ENCODE assay signal across 10 cellular contexts in the genomic region with DNA sequence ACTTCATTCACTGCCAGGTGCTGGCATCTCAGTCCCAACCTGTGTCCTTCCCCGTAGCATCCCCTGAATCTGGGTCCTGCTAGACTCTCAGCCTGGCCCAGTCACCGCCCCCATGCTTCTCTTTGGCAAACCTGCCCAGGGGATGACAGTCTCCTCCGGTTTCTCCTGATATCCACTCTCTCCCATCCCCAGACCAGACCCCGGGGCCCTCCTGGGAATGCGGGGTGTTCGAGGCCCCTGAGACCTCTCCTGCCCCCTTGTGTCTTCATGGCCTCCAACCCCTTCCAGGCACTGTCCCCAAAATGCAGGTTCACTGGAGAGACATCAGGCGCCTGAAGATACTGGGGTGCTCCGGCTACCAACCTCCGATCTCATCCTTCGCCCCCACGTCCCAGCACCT. TPM values are rescaled to one million over a fixed set of nuclear protein-coding genes. Genes with fewer than 3 reads are reported as not detected.
DNase-seq lines count a peak whose midpoint lies in the region; ATAC-seq and TF ChIP-seq lines count a peak whose summit lies in the region.
"Had no signal": no experiment of that assay in that cellular context is flagged by ENCODE, and none has a peak within 500 bp of the region (broad histone marks: within the 10 kb centered on the region; RNA-seq: fewer than 3 reads in every experiment).

No MANE protein-coding gene starts in this region.

- peaks cover 12% of the 10 kb centered on the region for H3K4me1 Mint-ChIP-seq in activated naive CD8-positive, alpha-beta T cell treated with anti-CD3 and anti-CD28 coated beads, Interleukin-2, amount 50 U/mL, for 24 hours

- POLR2A ChIA-PET in AG04449 (lab: Yijun Ruan, JAX), result no interaction called here

- no peak overlapping the region for H3K27ac Mint-ChIP-seq in activated naive CD8-positive, alpha-beta T cell treated with anti-CD3 and anti-CD28 coated beads, Interleukin-2, amount 50 U/mL, for 24 hours

- TF ChIP-seq CTCF in AG04449 (IDR thresholded peaks at IDR 0.05; ENCODE audit: insufficient read depth, low read length, missing control alignments), result no peak

- H3K27me3 Mint-ChIP-seq in activated naive CD8-positive, alpha-beta T cell treated with anti-CD3 and anti-CD28 coated beads, Interleukin-2, amount 50 U/mL, for 24 hours, result peaks cover 25% of the 10 kb centered on the region

- H3K27ac ChIP-seq in substantia nigra (ENCODE audit: low read depth, low read length, poor library complexity, severe bottlenecking), result no peak overlapping the region

- peak overlapping the region; percentile 28 for H3K4me3 Mint-ChIP-seq in activated naive CD8-positive, alpha-beta T cell treated with anti-CD3 and anti-CD28 coated beads, Interleukin-2, amount 50 U/mL, for 24 hours

- ATAC-seq in activated naive CD8-positive, alpha-beta T cell treated with anti-CD3 and anti-CD28 coated beads, Interleukin-2, amount 50 U/mL, for 24 hours, result peak; percentile 8
- no peak for ATAC-seq in GM19452 (IDR thresholded peaks at IDR 0.05; ENCODE audit: unreplicated experiment)
- no peak for ATAC-seq in GM19351 (IDR thresholded peaks at IDR 0.05; ENCODE audit: unreplicated experiment)

- CTCF ChIA-PET in AG04449 (lab: Yijun Ruan, JAX), result no interaction called here

- no peaks in the 10 kb centered on the region for H3K36me3 Mint-ChIP-seq in activated naive CD8-positive, alpha-beta T cell treated with anti-CD3 and anti-CD28 coated beads, Interleukin-2, amount 50 U/mL, for 24 hours (ENCODE audit: low read depth)

- no peaks in the 10 kb centered on the region for H3K9me3 Mint-ChIP-seq in activated naive CD8-positive, alpha-beta T cell treated with anti-CD3 and anti-CD28 coated beads, Interleukin-2, amount 50 U/mL, for 24 hours

- H3K4me3 ChIP-seq in AG04449 (ENCODE audit: low read depth, low read length), result peak overlapping the region; percentile 57

- no peak for DNase-seq in AG04449 (ENCODE audit: low read depth, low spot score)
- peak; percentile 43 for DNase-seq in GM03348 (ENCODE audit: low spot score)
- DNase-seq in activated naive CD8-positive, alpha-beta T cell treated with anti-CD3 and anti-CD28 coated beads, Interleukin-2, amount 50 U/mL, for 24 hours, result no peak
- peak; percentile 59 for DNase-seq in iPS-NIHi11 (ENCODE audit: low spot score)
- DNase-seq in SK-N-DZ (ENCODE audit: low spot score), result no peak
- DNase-seq in substantia nigra (lab: John Stamatoyannopoulos, UW), result no peak
- DNase-seq: DND-41; NK-92 treated with Interleukin-12 subunit alpha and Interleukin-12 subunit beta, amount 100 ng/mL, for 24 hours had no signal

RNA-seq across cellular contexts. Expression of a gene that starts 0.5 kb away (rescaled TPM):
- polyA plus RNA-seq in SK-N-DZ (2014; cell fraction: cytosol; rRNA removed), result 4.4 and 5.7 TPM in 2 replicates
- polyA plus RNA-seq in SK-N-DZ (2014; cell fraction: nucleus; rRNA removed), result 9.6 and 24.8 TPM in 2 replicates

RNA-seq across cellular contexts. Expression of a gene that starts 23.5 kb away (rescaled TPM):
- 5.1 and 7.1 TPM in 2 replicates for polyA plus RNA-seq in SK-N-DZ (2014; cell fraction: cytosol; rRNA removed)
- polyA plus RNA-seq in SK-N-DZ (2014; cell fraction: nucleus; rRNA removed), result 16.9 and 18.5 TPM in 2 replicates

RNA-seq across cellular contexts. Expression of a gene that starts 24.9 kb away (rescaled TPM):
- 1.6 and 2.3 TPM in 2 replicates for polyA plus RNA-seq in SK-N-DZ (2014; cell fraction: cytosol; rRNA removed)
- 8.9 and 12.2 TPM in 2 replicates for polyA plus RNA-seq in SK-N-DZ (2014; cell fraction: nucleus; rRNA removed)

RNA-seq across cellular contexts. Expression of a gene that starts 52.3 kb away (rescaled TPM):
- 4.9 and 5.6 TPM in 2 replicates for polyA plus RNA-seq in SK-N-DZ (2014; cell fraction: cytosol; rRNA removed)
- 6.9 and 10.6 TPM in 2 replicates for polyA plus RNA-seq in SK-N-DZ (2014; cell fraction: nucleus; rRNA removed)

Comparison
In these comparisons a context has a peak if more than half of its experiments do, and no peak if none do; other contexts are left out.
1. DNase-seq: peak in GM03348 (single experiment) and iPS-NIHi11 (single experiment); none in AG04449 (single experiment), activated naive CD8-positive, alpha-beta T cell treated with anti-CD3 and anti-CD28 coated beads, Interleukin-2, amount 50 U/mL, for 24 hours (single experiment), SK-N-DZ (single experiment) and substantia nigra (0 of 49).